ENCODE assay signal across 2 cellular contexts in genomic region chr19:48905664-48906063, GRCh38.
TF ChIP-seq lines count a peak whose summit lies in the region.

No MANE protein-coding gene starts in this region.

TF ChIP-seq in GM23338, 12 proteins besides CTCF, POLR2A, EP300 and RAD21:
- TF ChIP-seq ZNF114 (CRISPR knock-in tag; IDR thresholded peaks at IDR 0.05) (no peak), POLR2AphosphoS5 (IDR thresholded peaks at IDR 0.05; ENCODE audit: low read depth) (no peak)

TF ChIP-seq in H1, 55 proteins besides CTCF, POLR2A, EP300 and RAD21:
- TF ChIP-seq ZNF274 (IDR thresholded peaks at IDR 0.05; ENCODE audit: borderline replicate concordance, extremely low read depth, low read length): no peak
- no peak for TF ChIP-seq BRCA1 (IDR thresholded peaks at IDR 0.05; ENCODE audit: low read depth, low read length)
